In the genomic region with DNA sequence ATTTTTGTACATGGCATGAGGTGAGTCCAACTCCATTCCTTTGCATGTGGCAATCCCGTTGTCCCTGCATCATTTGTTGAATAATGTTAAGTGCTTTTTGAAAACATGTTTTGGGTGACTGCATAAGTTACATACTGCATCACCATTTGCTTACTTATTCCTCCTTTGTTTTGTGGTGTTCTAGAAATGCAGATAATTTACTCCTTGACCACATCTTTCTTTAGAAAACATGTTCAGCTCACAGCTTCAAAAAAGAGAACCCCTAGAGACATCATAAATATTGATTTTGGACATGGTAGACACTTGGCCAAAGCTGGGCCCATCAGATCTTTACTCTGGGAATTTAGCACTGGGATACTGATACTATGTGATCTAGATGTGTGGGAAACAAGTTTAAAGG, we compare ENCODE assay signal across 17 cellular contexts.
DNase-seq lines count a peak whose midpoint lies in the region; TF ChIP-seq lines count a peak whose summit lies in the region.
"Had no signal": no experiment of that assay in that cellular context is flagged by ENCODE, and none has a peak within 500 bp of the region (broad histone marks: within the 10 kb centered on the region; RNA-seq: fewer than 3 reads in every experiment).

No MANE protein-coding gene starts in this region.

- H3K4me3 ChIP-seq in breast epithelium = no peak overlapping the region
- H3K4me3 ChIP-seq: GM12878, HAP-1 had no signal

- H3K27me3 Mint-ChIP-seq in MCF 10A (ENCODE audit: insufficient read depth, unreplicated experiment) = no peaks in the 10 kb centered on the region
- no peaks in the 10 kb centered on the region for H3K27me3 Mint-ChIP-seq in Calu3 (ENCODE audit: unreplicated experiment)

- no peak for TF ChIP-seq POLR2A in breast epithelium (IDR thresholded peaks at IDR 0.05)

- POLR2A ChIA-PET in MCF 10A (lab: Yijun Ruan, JAX) = interaction anchor here (0.7 kb wide), 1 partner anchor 350 kb away, joined by 3 read pairs; no protein-coding TSS in a partner anchor

- no peaks in the 10 kb centered on the region for H3K36me3 ChIP-seq in breast epithelium
- H3K36me3 ChIP-seq: HAP-1 had no signal

- BruUV-seq in MCF 10A (replicated peaks; lab: Mats Ljungman, UMichigan) = no TSS peak
- no TSS peak for BruUV-seq in Calu3 (replicated peaks; lab: Mats Ljungman, UMichigan)

- intact Hi-C loops in MCF 10A (cut with micrococcal nuclease) (no loop called here), breast epithelium (cut with DNase I; ENCODE audit: low total_unique reads) (no loop called here), Calu3 (cut with micrococcal nuclease; ENCODE audit: unreplicated experiment) (no loop called here)

- DNase-seq in MCF 10A (ENCODE audit: unreplicated experiment) (peak; percentile 58), breast epithelium (ENCODE audit: low spot score in 2 of 2) (no peak), brain pericyte (ENCODE audit: low read depth, low spot score) (peak; percentile 68), fibroblast of the conjunctiva (ENCODE audit: low read depth) (peak; percentile 47), SK-N-DZ (ENCODE audit: low spot score) (no peak), Calu3 (no peak), ureter (ENCODE audit: low spot score) (no peak), activated gamma-delta T cell treated with Interleukin-2 at 50 U/mL for 16 hours (no peak)
- DNase-seq: 8988T, Karpas-422, NCI-H1417, NCI-H1930, NCI-H2171 treated with DMSO at 0.1 percent for 48 hours, NCI-H510A had no signal

- TF ChIP-seq CTCF in MCF 10A (IDR thresholded peaks at IDR 0.05; ENCODE audit: unreplicated experiment) (no peak), breast epithelium (IDR thresholded peaks at IDR 0.05) (no peak), Calu3 (IDR thresholded peaks at IDR 0.05; ENCODE audit: unreplicated experiment) (no peak)

- H3K27ac ChIP-seq in breast epithelium = no peak overlapping the region
- H3K27ac ChIP-seq: C4-2B had no signal

- no peaks in the 10 kb centered on the region for H3K9me3 ChIP-seq in breast epithelium
- H3K9me3 ChIP-seq: HAP-1 had no signal

- H3K4me1 Mint-ChIP-seq in MCF 10A (ENCODE audit: insufficient read depth, unreplicated experiment) (peaks cover 23% of the 10 kb centered on the region), Calu3 (ENCODE audit: low read depth, unreplicated experiment) (no peaks in the 10 kb centered on the region)

- no peak overlapping the region for H3K4me3 Mint-ChIP-seq in MCF 10A (ENCODE audit: unreplicated experiment)
- no peak overlapping the region for H3K4me3 Mint-ChIP-seq in Calu3 (ENCODE audit: low read depth, unreplicated experiment)

- H3K9me3 Mint-ChIP-seq in MCF 10A (ENCODE audit: unreplicated experiment) (no peaks in the 10 kb centered on the region), Calu3 (ENCODE audit: low read depth, unreplicated experiment) (peaks cover 3% of the 10 kb centered on the region)

- CTCF ChIA-PET in MCF 10A (lab: Yijun Ruan, JAX) (no interaction called here), Calu3 (lab: Charles Lee) (no interaction called here)

- H3K27ac Mint-ChIP-seq in MCF 10A (ENCODE audit: low read depth, unreplicated experiment) = peak overlapping the region; percentile 82
- H3K27ac Mint-ChIP-seq in Calu3 (ENCODE audit: unreplicated experiment) = no peak overlapping the region

- no peaks in the 10 kb centered on the region for H3K27me3 ChIP-seq in breast epithelium

- no peaks in the 10 kb centered on the region for H3K36me3 Mint-ChIP-seq in MCF 10A (ENCODE audit: insufficient read depth, unreplicated experiment)
- no peaks in the 10 kb centered on the region for H3K36me3 Mint-ChIP-seq in Calu3 (ENCODE audit: insufficient read depth, unreplicated experiment)

- H3K4me1 ChIP-seq in breast epithelium = no peaks in the 10 kb centered on the region
- H3K4me1 ChIP-seq: HAP-1 had no signal

Comparison
In these comparisons a context has a peak if more than half of its experiments do, and no peak if none do; other contexts are left out.
1. DNase-seq: peak in MCF 10A (single experiment), brain pericyte (single experiment) and fibroblast of the conjunctiva (single experiment); none in breast epithelium (0 of 2), SK-N-DZ (single experiment), Calu3 (single experiment), ureter (single experiment) and activated gamma-delta T cell treated with Interleukin-2 at 50 U/mL for 16 hours (single experiment).